Comparison of ENCODE assay signal across 9 cellular contexts in the genomic region with DNA sequence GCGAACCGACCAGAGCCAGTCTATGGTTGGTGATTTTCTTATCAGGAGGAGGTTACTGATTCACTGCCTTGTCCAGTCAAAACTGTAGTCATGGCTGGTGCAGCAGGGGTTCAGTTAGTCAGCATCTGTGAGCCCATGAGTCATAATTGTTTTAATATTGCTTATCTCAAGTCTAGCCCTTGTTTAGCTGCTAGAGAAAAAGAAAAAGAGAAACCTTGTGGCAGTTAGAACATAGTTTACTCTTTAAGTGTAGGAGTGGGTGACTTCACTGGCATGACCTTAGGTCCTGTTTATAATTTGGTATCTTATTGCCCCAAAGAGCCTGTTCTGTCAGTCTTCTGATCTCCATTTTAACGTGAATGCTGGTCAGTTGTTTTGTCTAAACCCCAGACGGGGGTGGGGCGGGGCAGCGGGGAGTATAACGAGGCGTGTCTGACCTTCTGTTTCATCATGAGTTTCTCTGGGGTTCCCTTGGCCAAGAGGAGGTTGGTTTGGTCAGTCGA.
DNase-seq lines count a peak whose midpoint lies in the region; ATAC-seq and TF ChIP-seq lines count a peak whose summit lies in the region.
"Had no signal": no experiment of that assay in that cellular context is flagged by ENCODE, and none has a peak within 500 bp of the region (broad histone marks: within the 10 kb centered on the region; RNA-seq: fewer than 3 reads in every experiment).

No MANE protein-coding gene starts in this region.

- H3K4me3 Mint-ChIP-seq in stimulated activated memory B cell treated with anti-CD40 and anti-IgM and Interleukin-4, amounts not matched to agents 10 μg/mL and 1 μg/mL and 100 μg/mL, for 72 hours: no peak overlapping the region

- peak; percentile 61 for ATAC-seq in stimulated activated memory B cell treated with anti-CD40 and anti-IgM and Interleukin-4, amounts not matched to agents 10 μg/mL and 1 μg/mL and 100 μg/mL, for 72 hours
- no peak for ATAC-seq in HG02884 (IDR thresholded peaks at IDR 0.05; ENCODE audit: unreplicated experiment)

- H3K27ac ChIP-seq in dorsolateral prefrontal cortex: no peak overlapping the region

- H3K4me1 Mint-ChIP-seq in stimulated activated memory B cell treated with anti-CD40 and anti-IgM and Interleukin-4, amounts not matched to agents 10 μg/mL and 1 μg/mL and 100 μg/mL, for 72 hours: peaks cover 14% of the 10 kb centered on the region

- H3K9me3 Mint-ChIP-seq in stimulated activated memory B cell treated with anti-CD40 and anti-IgM and Interleukin-4, amounts not matched to agents 10 μg/mL and 1 μg/mL and 100 μg/mL, for 72 hours: no peaks in the 10 kb centered on the region

- H3K27ac Mint-ChIP-seq in stimulated activated memory B cell treated with anti-CD40 and anti-IgM and Interleukin-4, amounts not matched to agents 10 μg/mL and 1 μg/mL and 100 μg/mL, for 72 hours: no peak overlapping the region

- H3K4me3 ChIP-seq in choroid plexus epithelial cell (ENCODE audit: low read depth, low read length): peak overlapping the region; percentile 17
- no peak overlapping the region for H3K4me3 ChIP-seq in dorsolateral prefrontal cortex

- H3K27me3 Mint-ChIP-seq in stimulated activated memory B cell treated with anti-CD40 and anti-IgM and Interleukin-4, amounts not matched to agents 10 μg/mL and 1 μg/mL and 100 μg/mL, for 72 hours: peaks cover 41% of the 10 kb centered on the region

- H3K27me3 ChIP-seq in dorsolateral prefrontal cortex: peaks cover 0 to 5% (median 0%) of the 10 kb centered on the region in 45 donors

- intact Hi-C loops in dorsolateral prefrontal cortex (cut with DNase I): no loop called here

- peak; percentile 10 for DNase-seq in stimulated activated CD4-positive, alpha-beta T cell treated with anti-CD3 and anti-CD28 coated beads, Interleukin-15, amount 100 ng/mL, for 24 hours
- DNase-seq in stimulated activated CD4-positive, alpha-beta T cell treated with anti-CD3 and anti-CD28 coated beads, Interleukin-2, amount 100 ng/mL, for 48 hours: no peak
- DNase-seq in LHCN-M2 (ENCODE audit: low read depth): peak; percentile 69
- DNase-seq in choroid plexus epithelial cell (ENCODE audit: low read depth): peak; percentile 93
- DNase-seq in dorsolateral prefrontal cortex: no peak
- DNase-seq in NCI-H2227 (lab: John Stamatoyannopoulos, UW; ENCODE audit: unreplicated experiment): no peak
- DNase-seq: activated CD4-positive, alpha-beta T cell treated with anti-CD3 and anti-CD28 coated beads, Interleukin-2, amount 50 U/mL, for 4 hours had no signal

- TF ChIP-seq CTCF in choroid plexus epithelial cell (conservative IDR thresholded peaks at IDR 0.05; ENCODE audit: low read depth, low read length): no peak
- TF ChIP-seq CTCF in dorsolateral prefrontal cortex (IDR thresholded peaks at IDR 0.05 in 54 of 56, conservative IDR thresholded peaks at IDR 0.05 in 2 of 56; ENCODE audit: low read depth in 1 of 56, partially characterized antibody in 56 of 56): no peak

- no peaks in the 10 kb centered on the region for H3K36me3 Mint-ChIP-seq in stimulated activated memory B cell treated with anti-CD40 and anti-IgM and Interleukin-4, amounts not matched to agents 10 μg/mL and 1 μg/mL and 100 μg/mL, for 72 hours

Comparison
In these comparisons a context has a peak if more than half of its experiments do, and no peak if none do; other contexts are left out.
1. DNase-seq: peak in stimulated activated CD4-positive, alpha-beta T cell treated with anti-CD3 and anti-CD28 coated beads, Interleukin-15, amount 100 ng/mL, for 24 hours (single experiment), LHCN-M2 (single experiment) and choroid plexus epithelial cell (single experiment); none in stimulated activated CD4-positive, alpha-beta T cell treated with anti-CD3 and anti-CD28 coated beads, Interleukin-2, amount 100 ng/mL, for 48 hours (0 of 2), dorsolateral prefrontal cortex (0 of 10) and NCI-H2227 (single experiment).